Comparison of ENCODE assay signal across 12 cellular contexts in the genomic region with DNA sequence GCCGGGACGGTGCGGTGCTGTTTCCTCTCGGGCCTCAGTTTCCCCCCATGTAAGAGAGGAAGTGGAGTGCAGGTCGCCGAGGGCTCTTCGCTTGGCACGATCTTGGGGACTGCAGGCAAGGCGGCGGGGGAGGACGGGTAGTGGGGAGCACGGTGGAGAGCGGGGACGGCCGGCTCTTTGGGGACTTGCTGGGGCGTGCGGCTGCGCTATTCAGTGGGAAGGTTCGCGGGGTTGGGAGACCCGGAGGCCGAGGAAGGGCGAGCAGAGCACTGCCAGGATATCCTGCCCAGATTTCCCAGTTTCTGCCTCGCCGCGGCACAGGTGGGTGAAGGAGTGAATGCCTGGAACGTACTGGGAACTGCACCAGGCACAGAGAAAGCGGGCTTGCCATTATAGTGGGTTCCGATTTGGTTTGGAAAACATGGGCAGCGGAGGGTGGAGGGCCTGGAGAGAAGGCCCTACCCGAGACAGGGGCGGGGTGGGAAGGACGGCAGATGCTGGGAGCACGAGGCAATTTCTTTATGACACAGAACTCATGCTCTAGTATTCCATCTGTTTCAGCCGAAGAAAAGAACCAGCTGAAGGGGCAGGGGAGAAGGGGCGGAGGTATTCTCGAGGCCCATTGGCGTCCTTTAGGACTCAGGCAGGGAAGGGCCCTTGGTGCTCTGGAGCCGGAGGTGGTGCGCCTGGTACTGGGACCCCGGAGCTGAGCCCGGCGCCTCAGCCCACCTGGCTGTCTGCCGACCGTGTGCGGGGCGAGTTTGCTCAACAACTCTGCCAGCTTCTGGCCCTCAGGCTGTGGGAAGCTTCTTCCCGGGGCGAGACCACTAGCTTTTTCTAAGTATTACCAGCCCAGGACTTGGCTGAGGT. TPM values are rescaled to one million over a fixed set of nuclear protein-coding genes. Genes with fewer than 3 reads are reported as not detected.
DNase-seq lines count a peak whose midpoint lies in the region; ATAC-seq and TF ChIP-seq lines count a peak whose summit lies in the region.
"Had no signal": no experiment of that assay in that cellular context is flagged by ENCODE, and none has a peak within 500 bp of the region (broad histone marks: within the 10 kb centered on the region; RNA-seq: fewer than 3 reads in every experiment).

No MANE protein-coding gene starts in this region.

- H3K4me1 Mint-ChIP-seq in neural progenitor cell, result peaks cover 32% of the 10 kb centered on the region
- peaks cover 2% of the 10 kb centered on the region for H3K4me1 Mint-ChIP-seq in activated CD4-positive, alpha-beta T cell treated with anti-CD3 and anti-CD28 coated beads, Interleukin-2, amount 10 ng/mL, durations not matched to agents 7 days and 5 days

- H3K4me2 ChIP-seq in fibroblast of lung (ENCODE audit: extremely low read depth, insufficient read depth, low read length) (peak overlapping the region; percentile 35), neural progenitor cell (peak overlapping the region; percentile 98)

- ATAC-seq in Panc1 (peak; percentile 36), GM21367 (IDR thresholded peaks at IDR 0.05; ENCODE audit: unreplicated experiment) (no peak)

- H2AFZ ChIP-seq in fibroblast of lung (ENCODE audit: low read length), result no peak overlapping the region
- peak overlapping the region; percentile 97 for H2AFZ ChIP-seq in neural progenitor cell (replicated peaks)

- H4K20me1 ChIP-seq in fibroblast of lung (ENCODE audit: control insufficient read depth, extremely low read depth, insufficient read depth, low read length) (no peaks in the 10 kb centered on the region), neural progenitor cell (ENCODE audit: low read depth) (peaks cover 14% of the 10 kb centered on the region)

- H3K4me1 ChIP-seq in Panc1 (ENCODE audit: control insufficient read depth, insufficient read depth, low read length) (peaks cover 8% of the 10 kb centered on the region; the same call in 1 of the 2 replicates), fibroblast of lung (ENCODE audit: control insufficient read depth, extremely low read depth, insufficient read depth, low read length) (no peaks in the 10 kb centered on the region), neural progenitor cell (peaks cover 8% of the 10 kb centered on the region)

- no peak overlapping the region for H3K27ac ChIP-seq in Panc1 (ENCODE audit: low read length)
- no peak overlapping the region for H3K27ac ChIP-seq in fibroblast of lung (ENCODE audit: insufficient read depth, low read length)
- no peak overlapping the region for H3K27ac ChIP-seq in neural progenitor cell

- peaks cover 58% of the 10 kb centered on the region for H3K27me3 Mint-ChIP-seq in neural progenitor cell (ENCODE audit: insufficient read depth, low read depth)
- peaks cover 67% of the 10 kb centered on the region for H3K27me3 Mint-ChIP-seq in activated CD4-positive, alpha-beta T cell treated with anti-CD3 and anti-CD28 coated beads, Interleukin-2, amount 10 ng/mL, durations not matched to agents 7 days and 5 days

- H3K4me3 ChIP-seq in Panc1 (ENCODE audit: low read depth in 2 of 2, low read length in 2 of 2), result peak overlapping the region; percentile 23 to 36
- H3K4me3 ChIP-seq in fibroblast of lung (replicated peaks in 1 of 4; ENCODE audit: control extremely low read depth in 1 of 4, insufficient read depth in 1 of 4, low read depth in 3 of 4, low read length in 4 of 4), result peak overlapping the region in 2 of 4 experiments; percentile 14 to 51
- peak overlapping the region; percentile 70 for H3K4me3 ChIP-seq in neural progenitor cell

- H3K9ac ChIP-seq in fibroblast of lung (ENCODE audit: insufficient read depth, low read length) (no peak overlapping the region), neural progenitor cell (no peak overlapping the region)

- no peaks in the 10 kb centered on the region for H3K79me2 ChIP-seq in fibroblast of lung (ENCODE audit: control insufficient read depth, insufficient read depth, low read length)
- H3K79me2 ChIP-seq in neural progenitor cell (ENCODE audit: low read depth), result peaks cover 14% of the 10 kb centered on the region

- peaks cover 2% of the 10 kb centered on the region for H3K36me3 Mint-ChIP-seq in neural progenitor cell
- no peaks in the 10 kb centered on the region for H3K36me3 Mint-ChIP-seq in activated CD4-positive, alpha-beta T cell treated with anti-CD3 and anti-CD28 coated beads, Interleukin-2, amount 10 ng/mL, durations not matched to agents 7 days and 5 days (ENCODE audit: low read depth)

- DNase-seq in DMS 273 (lab: John Stamatoyannopoulos, UW; ENCODE audit: unreplicated experiment), result peak; percentile 88
- DNase-seq in Panc1 (ENCODE audit: low read depth, low spot score), result no peak
- DNase-seq in fibroblast of lung (ENCODE audit: low read depth in 2 of 2), result peak; percentile 9 to 28
- peak; percentile 51 for DNase-seq in neural progenitor cell (ENCODE audit: low spot score)
- DNase-seq in activated CD4-positive, alpha-beta T cell treated with anti-CD3 and anti-CD28 coated beads, Interleukin-2, amount 10 ng/mL, durations not matched to agents 7 days and 5 days, result no peak
- no peak for DNase-seq in germinal center (ENCODE audit: low spot score)
- DNase-seq in HEK293T (ENCODE audit: extremely low spot score), result no peak
- DNase-seq: amygdala, COR-L47, NCI-H1930 had no signal

- H3K4me3 Mint-ChIP-seq in neural progenitor cell, result peak overlapping the region; percentile 86
- no peak overlapping the region for H3K4me3 Mint-ChIP-seq in activated CD4-positive, alpha-beta T cell treated with anti-CD3 and anti-CD28 coated beads, Interleukin-2, amount 10 ng/mL, durations not matched to agents 7 days and 5 days

- in situ Hi-C loops in Panc1 (cut with HindIII; ENCODE audit: low pct_unique_long_range_greater_than_20kb, low sequenced_read_pairs), result no loop called here

- intact Hi-C loops in Panc1 (cut with micrococcal nuclease; ENCODE audit: unreplicated experiment), result no loop called here

- no peak for TF ChIP-seq CTCF in Panc1 (IDR thresholded peaks at IDR 0.05)
- TF ChIP-seq CTCF in fibroblast of lung (conservative IDR thresholded peaks at IDR 0.05 in 1 of 2, IDR thresholded peaks at IDR 0.05 in 1 of 2; ENCODE audit: low read depth in 1 of 2, low read length in 2 of 2), result no peak
- TF ChIP-seq CTCF in neural progenitor cell (IDR thresholded peaks at IDR 0.05), result no peak

- H3K9me3 Mint-ChIP-seq in neural progenitor cell, result no peaks in the 10 kb centered on the region
- no peaks in the 10 kb centered on the region for H3K9me3 Mint-ChIP-seq in activated CD4-positive, alpha-beta T cell treated with anti-CD3 and anti-CD28 coated beads, Interleukin-2, amount 10 ng/mL, durations not matched to agents 7 days and 5 days

- H3F3A ChIP-seq in neural progenitor cell (ENCODE audit: low read depth), result no peaks in the 10 kb centered on the region

- H3K27ac Mint-ChIP-seq in neural progenitor cell, result no peak overlapping the region
- H3K27ac Mint-ChIP-seq in activated CD4-positive, alpha-beta T cell treated with anti-CD3 and anti-CD28 coated beads, Interleukin-2, amount 10 ng/mL, durations not matched to agents 7 days and 5 days, result no peak overlapping the region

- no peaks in the 10 kb centered on the region for H3K36me3 ChIP-seq in Panc1 (ENCODE audit: control insufficient read depth, insufficient read depth, low read length)
- no peaks in the 10 kb centered on the region for H3K36me3 ChIP-seq in fibroblast of lung (ENCODE audit: control insufficient read depth, insufficient read depth, low read length)
- no peaks in the 10 kb centered on the region for H3K36me3 ChIP-seq in neural progenitor cell

- BruUV-seq in Panc1 (replicated peaks; lab: Mats Ljungman, UMichigan), result no TSS peak

- POLR2A ChIA-PET in Panc1 (lab: Charles Lee) (no interaction called here), HEK293T (lab: Yijun Ruan, JAX) (no interaction called here)
- POLR2A ChIA-PET in activated CD4-positive, alpha-beta T cell treated with anti-CD3 and anti-CD28 coated beads, Interleukin-2, amount 10 ng/mL, durations not matched to agents 7 days and 5 days (lab: Charles Lee), result no interaction called here

- H3K27me3 ChIP-seq in Panc1 (ENCODE audit: control insufficient read depth, insufficient read depth, low read length) (peaks cover 35% of the 10 kb centered on the region), fibroblast of lung (ENCODE audit: control insufficient read depth, insufficient read depth, low read length) (peaks cover 61% of the 10 kb centered on the region), neural progenitor cell (peaks cover 52% of the 10 kb centered on the region)

- H3K9me3 ChIP-seq in Panc1 (ENCODE audit: control insufficient read depth, insufficient read depth, low read depth, low read length) (no peaks in the 10 kb centered on the region), fibroblast of lung (ENCODE audit: control insufficient read depth, insufficient read depth, low read depth, low read length) (no peaks in the 10 kb centered on the region), neural progenitor cell (ENCODE audit: low read depth) (no peaks in the 10 kb centered on the region)

- CTCF ChIA-PET in Panc1 (lab: Charles Lee), result interaction anchor here (0.6 kb wide), 1 partner anchor 202 kb away, joined by 5 read pairs; no protein-coding TSS in a partner anchor
- CTCF ChIA-PET in activated CD4-positive, alpha-beta T cell treated with anti-CD3 and anti-CD28 coated beads, Interleukin-2, amount 10 ng/mL, durations not matched to agents 7 days and 5 days (lab: Charles Lee), result interaction anchor here (0.8 to 1.3 kb wide), 2 partner anchors 20 to 90 kb away, joined by 3 read pairs; no protein-coding TSS in a partner anchor
- CTCF ChIA-PET in HEK293T (lab: Yijun Ruan, JAX), result interaction anchor here (0.6 kb wide), 1 partner anchor 241 kb away, joined by 3 read pairs; no protein-coding TSS in a partner anchor

RNA-seq across cellular contexts. Expression of gene PCSK9, which starts 1.0 kb away (rescaled TPM):
- 0.26 TPM for total RNA-seq in Panc1 (2021; ENCODE audit: unreplicated experiment)
- 0.08 TPM for polyA plus RNA-seq in Panc1 (2012; ENCODE audit: insufficient read length)
- 1.0 and 2.0 TPM in 2 replicates for total RNA-seq in fibroblast of lung
- polyA plus RNA-seq in fibroblast of lung, result 0.61 and 0.70 TPM in 2 replicates
- polyA plus RNA-seq in fibroblast of lung (2012), result 1.0 and 1.1 TPM in 2 replicates
- polyA minus RNA-seq in fibroblast of lung (ENCODE audit: low replicate concordance), result 1.3 and 1.6 TPM in 2 replicates
- total RNA-seq in neural progenitor cell (ENCODE audit: low replicate concordance), result 4.5 and 13.7 TPM in 2 replicates
- total RNA-seq in activated CD4-positive, alpha-beta T cell treated with anti-CD3 and anti-CD28 coated beads, Interleukin-2, amount 10 ng/mL, durations not matched to agents 7 days and 5 days, result not detected

RNA-seq across cellular contexts. Expression of gene BSND, which starts 41.6 kb away (rescaled TPM):
- total RNA-seq in Panc1 (2021; ENCODE audit: unreplicated experiment) (not detected), fibroblast of lung (not detected in 2 replicates), neural progenitor cell (ENCODE audit: low replicate concordance) (not detected in 2 replicates)
- not detected for polyA plus RNA-seq in Panc1 (2012; ENCODE audit: insufficient read length)
- polyA plus RNA-seq in fibroblast of lung, result not detected in 2 replicates
- polyA plus RNA-seq in fibroblast of lung (2012), result not detected in 2 replicates
- not detected in 2 replicates for polyA minus RNA-seq in fibroblast of lung (ENCODE audit: low replicate concordance)
- under 1 TPM in 1 of 2 experiments, not detected in 1; 0.05 TPM for total RNA-seq in activated CD4-positive, alpha-beta T cell treated with anti-CD3 and anti-CD28 coated beads, Interleukin-2, amount 10 ng/mL, durations not matched to agents 7 days and 5 days
- total RNA-seq: mucosa of gallbladder had no signal

RNA-seq across cellular contexts. Expression of gene TMEM61, which starts 59.9 kb away (rescaled TPM):
- not detected for total RNA-seq in Panc1 (2021; ENCODE audit: unreplicated experiment)
- 0.21 TPM for polyA plus RNA-seq in Panc1 (2012; ENCODE audit: insufficient read length)
- not detected in 2 replicates for total RNA-seq in fibroblast of lung
- polyA plus RNA-seq in fibroblast of lung, result not detected in 2 replicates
- polyA plus RNA-seq in fibroblast of lung (2012), result not detected in 2 replicates
- not detected in 2 replicates for polyA minus RNA-seq in fibroblast of lung (ENCODE audit: low replicate concordance)
- total RNA-seq in neural progenitor cell (ENCODE audit: low replicate concordance), result not detected in 2 replicates
- total RNA-seq in activated CD4-positive, alpha-beta T cell treated with anti-CD3 and anti-CD28 coated beads, Interleukin-2, amount 10 ng/mL, durations not matched to agents 7 days and 5 days, result not detected

Comparison
In these comparisons a context has a peak if more than half of its experiments do, and no peak if none do; other contexts are left out.
1. DNase-seq: peak in DMS 273 (single experiment), fibroblast of lung (2 of 2) and neural progenitor cell (single experiment); none in Panc1 (single experiment), activated CD4-positive, alpha-beta T cell treated with anti-CD3 and anti-CD28 coated beads, Interleukin-2, amount 10 ng/mL, durations not matched to agents 7 days and 5 days (single experiment), germinal center (single experiment) and HEK293T (single experiment).